Comparison of ENCODE assay signal across 11 cellular contexts in genomic region chr2:20212871-20213503, GRCh38. TPM values are rescaled to one million over a fixed set of nuclear protein-coding genes. Genes with fewer than 3 reads are reported as not detected.
DNase-seq lines count a peak whose midpoint lies in the region; ATAC-seq and TF ChIP-seq lines count a peak whose summit lies in the region.
"Had no signal": no experiment of that assay in that cellular context is flagged by ENCODE, and none has a peak within 500 bp of the region (broad histone marks: within the 10 kb centered on the region; RNA-seq: fewer than 3 reads in every experiment).

No MANE protein-coding gene starts in this region.

- H3K4me1 Mint-ChIP-seq in nephron: peaks cover 11% of the 10 kb centered on the region
- H3K4me1 Mint-ChIP-seq in CD4-positive, alpha-beta T cell (ENCODE audit: low read depth): no peaks in the 10 kb centered on the region

- CTCF ChIA-PET in CD4-positive, alpha-beta T cell (lab: Charles Lee): no interaction called here

- H3K27ac Mint-ChIP-seq in nephron: peak overlapping the region; percentile 63 to 81 (median 70)
- H3K27ac Mint-ChIP-seq in CD4-positive, alpha-beta T cell: no peak overlapping the region

- 66 to 75% (median 75%) methylated on average over 16 of the region's 16 CpGs for WGBS in psoas muscle, 3 donors

- H3K27me3 Mint-ChIP-seq in nephron (ENCODE audit: low read depth): peaks cover 3% of the 10 kb centered on the region
- H3K27me3 Mint-ChIP-seq in CD4-positive, alpha-beta T cell: no peaks in the 10 kb centered on the region

- 0 out of 22 replicates have a peak, but pooled peaks cover 0 to 3% (median 0%) of the 10 kb centered on the region in 11 experiments for H4K20me1 ChIP-seq in BLaER1 treated with 17β-estradiol and CSF1 and Interleukin-3, amounts not matched to agents 10 nM and 100 nM

- intact Hi-C loops in CD4-positive, alpha-beta T cell (cut with DNase I, micrococcal nuclease): no loop called here
- intact Hi-C loops in psoas muscle (cut with DNase I): no loop called here

- no peaks in the 10 kb centered on the region for H3K27me3 ChIP-seq in BLaER1 treated with 17β-estradiol and CSF1 and Interleukin-3, amounts not matched to agents 10 nM and 100 nM
- no peaks in the 10 kb centered on the region for H3K27me3 ChIP-seq in CD4-positive, alpha-beta T cell (ENCODE audit: control insufficient read depth, insufficient read depth, low read length)
- no peaks in the 10 kb centered on the region for H3K27me3 ChIP-seq in psoas muscle (ENCODE audit: insufficient read depth in 3 of 3, low read length in 2 of 3)
- H3K27me3 ChIP-seq: uterus had no signal

- no peak overlapping the region for H3K4me3 Mint-ChIP-seq in nephron
- H3K4me3 Mint-ChIP-seq in CD4-positive, alpha-beta T cell: no peak overlapping the region
- H3K4me3 Mint-ChIP-seq: dendritic cell treated with granulocyte-macrophage colony-stimulating factor and Interleukin-4, amounts not matched to agents 40 ng/mL and 50 ng/mL, for 4 days had no signal

- no peaks in the 10 kb centered on the region for H3K9me3 Mint-ChIP-seq in nephron
- no peaks in the 10 kb centered on the region for H3K9me3 Mint-ChIP-seq in CD4-positive, alpha-beta T cell
- H3K9me3 Mint-ChIP-seq: dendritic cell treated with granulocyte-macrophage colony-stimulating factor and Interleukin-4, amounts not matched to agents 40 ng/mL and 50 ng/mL, for 4 days had no signal

- H3K36me3 Mint-ChIP-seq in nephron (ENCODE audit: low read depth): no peaks in the 10 kb centered on the region
- H3K36me3 Mint-ChIP-seq in CD4-positive, alpha-beta T cell (ENCODE audit: low read depth): no peaks in the 10 kb centered on the region

- POLR2A ChIA-PET in CD4-positive, alpha-beta T cell (lab: Charles Lee): no interaction called here

- peak overlapping the region in 1 of 10 experiments; percentile 26; a peak in 1 of 20 replicates for H3K4me3 ChIP-seq in BLaER1 treated with 17β-estradiol and CSF1 and Interleukin-3, amounts not matched to agents 10 nM and 100 nM
- no peak overlapping the region for H3K4me3 ChIP-seq in psoas muscle
- H3K4me3 ChIP-seq: uterus had no signal

- no peak for TF ChIP-seq CTCF in nephron (IDR thresholded peaks at IDR 0.05; ENCODE audit: unreplicated experiment in 3 of 3)
- TF ChIP-seq CTCF in CD4-positive, alpha-beta T cell (IDR thresholded peaks at IDR 0.05): no peak
- no peak for TF ChIP-seq CTCF in psoas muscle (IDR thresholded peaks at IDR 0.05)

- peak overlapping the region in 10 of 11 experiments; percentile 34 to 81 (median 73); a peak in 20 of 22 replicates for H3K27ac ChIP-seq in BLaER1 treated with 17β-estradiol and CSF1 and Interleukin-3, amounts not matched to agents 10 nM and 100 nM
- peak overlapping the region; percentile 99 for H3K27ac ChIP-seq in epithelial cell of prostate
- no peak overlapping the region for H3K27ac ChIP-seq in CD4-positive, alpha-beta T cell (ENCODE audit: low read depth, low read length)
- H3K27ac ChIP-seq in psoas muscle: no peak overlapping the region
- H3K27ac ChIP-seq: uterus had no signal

- ATAC-seq in CD4-positive, alpha-beta T cell (ENCODE audit: poor library complexity): no peak
- no peak for ATAC-seq in psoas muscle

- H3K4me1 ChIP-seq in BLaER1 treated with 17β-estradiol and CSF1 and Interleukin-3, amounts not matched to agents 10 nM and 100 nM: peaks cover 42 to 100% (median 90%) of the 10 kb centered on the region in 10 experiments
- no peaks in the 10 kb centered on the region for H3K4me1 ChIP-seq in psoas muscle
- H3K4me1 ChIP-seq: uterus had no signal

- H3K4me2 ChIP-seq in BLaER1 treated with 17β-estradiol and CSF1 and Interleukin-3, amounts not matched to agents 10 nM and 100 nM: peak overlapping the region; percentile 77 to 93 (median 83)

- no peaks in the 10 kb centered on the region for H3K36me3 ChIP-seq in BLaER1 treated with 17β-estradiol and CSF1 and Interleukin-3, amounts not matched to agents 10 nM and 100 nM
- no peaks in the 10 kb centered on the region for H3K36me3 ChIP-seq in psoas muscle (ENCODE audit: insufficient read depth in 1 of 2, low read depth in 1 of 2)
- H3K36me3 ChIP-seq: uterus had no signal

- DNase-seq in NCI-H510A treated with DMSO at 0.1 percent for 48 hours (lab: John Stamatoyannopoulos, UW) (peak; percentile 46), epithelial cell of prostate (ENCODE audit: low read depth, low spot score) (peak; percentile 97), psoas muscle (no peak), NCI-H2029 (lab: John Stamatoyannopoulos, UW) (no peak)
- no peak for DNase-seq in CD4-positive, alpha-beta T cell
- DNase-seq in effector CD4-positive, alpha-beta T cell: no peak
- DNase-seq: activated CD8-positive, alpha-beta memory T cell treated with anti-CD3 and anti-CD28 coated beads, Interleukin-2, amount 50 U/mL, for 4 hours; uterus had no signal

- H3K9me3 ChIP-seq in BLaER1 treated with 17β-estradiol and CSF1 and Interleukin-3, amounts not matched to agents 10 nM and 100 nM (replicated peaks in 1 of 11): no peaks in the 10 kb centered on the region
- H3K9me3 ChIP-seq in CD4-positive, alpha-beta T cell (ENCODE audit: control insufficient read depth, low read length): no peaks in the 10 kb centered on the region
- H3K9me3 ChIP-seq in psoas muscle: no peaks in the 10 kb centered on the region
- H3K9me3 ChIP-seq: uterus had no signal

- peak overlapping the region; percentile 32 to 74 (median 62); a peak in 19 of 22 replicates for H3K9ac ChIP-seq in BLaER1 treated with 17β-estradiol and CSF1 and Interleukin-3, amounts not matched to agents 10 nM and 100 nM

RNA-seq across cellular contexts. Expression of gene SDC1, which starts 11.9 kb away (rescaled TPM):
- not detected for total RNA-seq in CD4-positive, alpha-beta T cell
- total RNA-seq in psoas muscle: under 1 TPM in 3 of 4 donors, not detected in 1; 0.09 to 0.38 (median 0.13) TPM
- under 1 TPM; 0.07 to 0.38 (median 0.10) TPM for polyA plus RNA-seq in psoas muscle

Comparison
In these comparisons a context has a peak if more than half of its experiments do, and no peak if none do; other contexts are left out.
1. H3K27ac ChIP-seq: peak in BLaER1 treated with 17β-estradiol and CSF1 and Interleukin-3, amounts not matched to agents 10 nM and 100 nM (10 of 11) and epithelial cell of prostate (single experiment); none in CD4-positive, alpha-beta T cell (single experiment) and psoas muscle (single experiment).
2. DNase-seq: peak in NCI-H510A treated with DMSO at 0.1 percent for 48 hours (single experiment) and epithelial cell of prostate (single experiment); none in CD4-positive, alpha-beta T cell (0 of 10), psoas muscle (0 of 2), NCI-H2029 (single experiment) and effector CD4-positive, alpha-beta T cell (single experiment).